Comparison of ENCODE assay signal across 8 cellular contexts in genomic region chr1:153532769-153533599, GRCh38. TPM values are rescaled to one million over a fixed set of nuclear protein-coding genes. Genes with fewer than 3 reads are reported as not detected.
A peak's percentile ranks its signal among the peaks of the same experiment; 100 is the strongest.
DNase-seq lines count a peak whose midpoint lies in the region; ATAC-seq, FAIRE-seq and TF ChIP-seq lines count a peak whose summit lies in the region.

No MANE protein-coding gene starts in this region.

- H3K4me3 Mint-ChIP-seq in central memory CD8-positive, alpha-beta T cell, result peak overlapping the region; percentile 91

- H3K27me3 ChIP-seq in small intestine (ENCODE audit: control insufficient read depth in 2 of 2, insufficient read depth in 2 of 2, low read length in 2 of 2), result no peaks in the 10 kb centered on the region

- WGBS in small intestine, 3 donors, result 4 to 18% (median 10%) methylated on average over 34 of the region's 34 CpGs

- H3K4me1 ChIP-seq in small intestine (ENCODE audit: control insufficient read depth in 2 of 2, insufficient read depth in 1 of 2, low read depth in 1 of 2, low read length in 1 of 2), result peaks cover 0 to 11% of the 10 kb centered on the region in 2 donors

- H3K27me3 Mint-ChIP-seq in central memory CD8-positive, alpha-beta T cell, result no peaks in the 10 kb centered on the region

- in situ Hi-C loops in GM13976 (cut with MboI; ENCODE audit: low sequenced_read_pairs, unreplicated experiment), result no loop called here

- no peaks in the 10 kb centered on the region for H3K9me3 Mint-ChIP-seq in central memory CD8-positive, alpha-beta T cell

- peak overlapping the region in 1 of 2 donors; percentile 64 for H3K4me3 ChIP-seq in small intestine (ENCODE audit: low read depth in 1 of 2, low read length in 2 of 2)

- FAIRE-seq in small intestine (lab: Jason Lieb, UNC), result no peak

- TF ChIP-seq CTCF in GM13976 (IDR thresholded peaks at IDR 0.05; ENCODE audit: borderline replicate concordance, control extremely low read depth, extremely low read depth, insufficient read depth, missing control alignments), result peak; percentile 89

- DNase-seq in GM13976 (ENCODE audit: low spot score) (peak; percentile 87), NCI-H2227 treated with DMSO at 0.1 percent for 48 hours (lab: John Stamatoyannopoulos, UW) (peak; percentile 77), islet precursor cell (peak; percentile 90), small intestine (peak; percentile 94)
- DNase-seq in activated CD4-positive, CD25-positive, alpha-beta regulatory T cell treated with anti-CD3 and anti-CD28 coated beads, Interleukin-2, amount 50 U/mL, for 72 hours, result peak; percentile 80
- peak; percentile 55 to 70 for DNase-seq in central memory CD8-positive, alpha-beta T cell (ENCODE audit: low spot score in 2 of 2)

- peak overlapping the region; percentile 96 to 98 for H3K27ac ChIP-seq in small intestine (ENCODE audit: low read depth in 1 of 2, low read length in 1 of 2)

- peaks cover 18% of the 10 kb centered on the region for H3K36me3 Mint-ChIP-seq in central memory CD8-positive, alpha-beta T cell (ENCODE audit: insufficient read depth)

- H3K36me3 ChIP-seq in small intestine (ENCODE audit: control insufficient read depth in 2 of 2, insufficient read depth in 2 of 2, low read length in 2 of 2), result no peaks in the 10 kb centered on the region

- ATAC-seq in central memory CD8-positive, alpha-beta T cell (replicated peaks; ENCODE audit: extremely low read depth, poor library complexity, severe bottlenecking), result no peak
- ATAC-seq in GM18867 (IDR thresholded peaks at IDR 0.05; ENCODE audit: unreplicated experiment), result no peak
- ATAC-seq in GM18909 (IDR thresholded peaks at IDR 0.05; ENCODE audit: poor library complexity, unreplicated experiment), result no peak

- peak overlapping the region; percentile 93 for H3K27ac Mint-ChIP-seq in central memory CD8-positive, alpha-beta T cell (ENCODE audit: low read depth)

- peaks cover 52% of the 10 kb centered on the region for H3K4me1 Mint-ChIP-seq in central memory CD8-positive, alpha-beta T cell

- H3K9me3 ChIP-seq in small intestine (ENCODE audit: control insufficient read depth, low read depth), result no peaks in the 10 kb centered on the region

RNA-seq across cellular contexts. Expression of gene S100A6, which starts 2.8 kb away (rescaled TPM):
- polyA plus RNA-seq in small intestine, result 1,000 to 10,000 TPM; 1,645 to 4,929 (median 2,330) TPM

RNA-seq across cellular contexts. Expression of gene S100A5, which starts 7.8 kb away (rescaled TPM):
- under 1 TPM in 1 of 3 donors, not detected in 2; 0.18 TPM for polyA plus RNA-seq in small intestine

RNA-seq across cellular contexts. Expression of gene S100A4, which starts 12.6 kb away (rescaled TPM):
- 100 to 1,000 TPM in 2 of 3 donors, 10 to 100 TPM in 1; 49.6 to 230 (median 108) TPM for polyA plus RNA-seq in small intestine

RNA-seq across cellular contexts. Expression of gene S100A3, which starts 16.1 kb away (rescaled TPM):
- 1 to 10 TPM in 2 of 3 donors, not detected in 1; 2.1 to 4.3 TPM for polyA plus RNA-seq in small intestine

RNA-seq across cellular contexts. Expression of gene S100A2, which starts 32.7 kb away (rescaled TPM):
- polyA plus RNA-seq in small intestine, result 1 to 10 TPM; 3.6 to 9.8 (median 5.4) TPM
